ENCODE assay signal across 1 cellular context in genomic region chr11:123137496-123138270, GRCh38.
TF ChIP-seq lines count a peak whose summit lies in the region.

No MANE protein-coding gene starts in this region.

TF ChIP-seq in HepG2, 621 proteins besides CTCF, POLR2A, EP300 and RAD21 (continued from another document):
- TF ChIP-seq ZNF281 (CRISPR knock-in tag; IDR thresholded peaks at IDR 0.05; ENCODE audit: borderline replicate concordance), result no peak
- no peak for TF ChIP-seq RARA (CRISPR knock-in tag; IDR thresholded peaks at IDR 0.05)
- TF ChIP-seq KMT2B (CRISPR knock-in tag; IDR thresholded peaks at IDR 0.05), result no peak
- TF ChIP-seq ZBTB44 (CRISPR knock-in tag; IDR thresholded peaks at IDR 0.05), result no peak
- no peak for TF ChIP-seq PCBP1 (IDR thresholded peaks at IDR 0.05; ENCODE audit: borderline replicate concordance, low read depth, low read length)
- no peak for TF ChIP-seq EEA1 (CRISPR knock-in tag; IDR thresholded peaks at IDR 0.05; ENCODE audit: borderline replicate concordance)
